ENCODE assay signal across 12 cellular contexts in genomic region chr4:68568535-68568934, GRCh38. TPM values are rescaled to one million over a fixed set of nuclear protein-coding genes. Genes with fewer than 3 reads are reported as not detected.
"Had no signal": no experiment of that assay in that cellular context is flagged by ENCODE, and none has a peak within 500 bp of the region (broad histone marks: within the 10 kb centered on the region; RNA-seq: fewer than 3 reads in every experiment).

No MANE protein-coding gene starts in this region.

RNA-seq across cellular contexts. Expression of gene UGT2B17, which starts 7.6 kb away (rescaled TPM):
- total RNA-seq: occipital lobe, osteoblast, posterior vena cava, pulmonary artery endothelial cell, right atrium auricular region, sciatic nerve, suprapubic skin, upper lobe of right lung, urinary bladder had no signal
- polyA plus RNA-seq: naive thymus-derived CD4-positive, alpha-beta T cell; neural cell; ovary; urinary bladder had no signal
